In the genomic region with DNA sequence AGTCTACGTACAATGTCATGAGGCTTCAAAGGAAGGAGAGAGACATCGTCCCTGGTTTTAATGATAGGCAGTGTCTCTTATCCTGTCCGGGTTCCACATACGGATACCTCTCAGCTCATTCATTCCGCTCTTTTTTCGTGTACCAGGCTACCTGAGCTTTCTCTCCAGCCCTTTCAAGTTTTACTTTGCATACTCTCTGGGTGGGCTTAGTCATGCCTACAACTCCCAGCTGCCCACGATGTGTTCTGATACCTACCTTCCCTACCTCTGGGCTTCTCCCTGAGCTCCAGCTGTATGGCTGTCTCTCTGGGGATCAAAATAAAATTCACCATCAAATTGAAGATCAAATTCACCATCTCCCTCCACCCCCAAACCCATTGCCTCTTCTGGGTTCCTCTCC, we compare ENCODE assay signal across 23 cellular contexts.
"Had no signal": no experiment of that assay in that cellular context is flagged by ENCODE, and none has a peak within 500 bp of the region (broad histone marks: within the 10 kb centered on the region; RNA-seq: fewer than 3 reads in every experiment).

No MANE protein-coding gene starts in this region.

- H3K4me3 ChIP-seq: dorsolateral prefrontal cortex, esophagus squamous epithelium, gastroesophageal sphincter, lung, psoas muscle, spleen, testis, transverse colon had no signal

- H3K4me1 ChIP-seq: esophagus squamous epithelium, gastroesophageal sphincter, psoas muscle, spleen, testis, transverse colon had no signal

- ATAC-seq: gastroesophageal sphincter; left colon; left ventricle myocardium superior; psoas muscle; sciatic nerve; stimulated activated memory B cell treated with anti-CD40 and anti-IgM and Interleukin-4, amounts not matched to agents 10 μg/mL and 1 μg/mL and 100 μg/mL, for 72 hours had no signal

- H3K9me3 ChIP-seq: esophagus squamous epithelium, gastroesophageal sphincter, psoas muscle, spleen, testis, transverse colon had no signal

- H3K27ac ChIP-seq: dorsolateral prefrontal cortex, epithelial cell of prostate, esophagus squamous epithelium, gastroesophageal sphincter, psoas muscle, spleen, testis, transverse colon had no signal

- H3K36me3 ChIP-seq: esophagus squamous epithelium, gastroesophageal sphincter, spleen, transverse colon had no signal

- DNase-seq: cortex of kidney; dorsolateral prefrontal cortex; effector CD8-positive, alpha-beta T cell; esophagus squamous epithelium; foreskin fibroblast; glutamatergic neuron; left colon; left ventricle myocardium superior; mesenchymal stem cell; naive B cell; psoas muscle; retina; spleen; stimulated activated CD4-positive, alpha-beta T cell treated with anti-CD3 and anti-CD28 coated beads, Interleukin-15, amount 100 ng/mL, for 24 hours; stimulated activated CD4-positive, alpha-beta T cell treated with anti-CD3 and anti-CD28 coated beads, Interleukin-1b, Interleukin-23, amount 100 ng/mL, for 48 hours; stimulated activated CD4-positive, alpha-beta T cell treated with anti-CD3 and anti-CD28 coated beads, Interleukin-4, amount 100 ng/mL, for 24 hours; testis; transverse colon had no signal

- H3K27me3 ChIP-seq: testis, transverse colon had no signal
